ENCODE assay signal across 21 cellular contexts in genomic region chr7:117325836-117326235, GRCh38. TPM values are rescaled to one million over a fixed set of nuclear protein-coding genes. Genes with fewer than 3 reads are reported as not detected.
DNase-seq lines count a peak whose midpoint lies in the region; ATAC-seq and TF ChIP-seq lines count a peak whose summit lies in the region.
"Had no signal": no experiment of that assay in that cellular context is flagged by ENCODE, and none has a peak within 500 bp of the region (broad histone marks: within the 10 kb centered on the region; RNA-seq: fewer than 3 reads in every experiment).

No MANE protein-coding gene starts in this region.

- ATAC-seq in GM21576 (IDR thresholded peaks at IDR 0.05; ENCODE audit: unreplicated experiment) (no peak), GM21529 (IDR thresholded peaks at IDR 0.05; ENCODE audit: unreplicated experiment) (no peak)
- ATAC-seq: A549 had no signal

- in situ Hi-C loops in GM23248 (cut with MboI) = no loop called here
- in situ Hi-C loops in astrocyte of the spinal cord (cut with HindIII; ENCODE audit: low sequenced_read_pairs) = no loop called here

- peaks cover 19% of the 10 kb centered on the region; the same call in 1 of the 2 replicates for H3F3A ChIP-seq in GM23248 (ENCODE audit: insufficient read depth)

- H3K27ac ChIP-seq in GM23248 = no peak overlapping the region
- H3K27ac ChIP-seq: A549 had no signal

- peaks cover 16% of the 10 kb centered on the region for H3K36me3 Mint-ChIP-seq in osteocyte (ENCODE audit: unreplicated experiment)
- H3K36me3 Mint-ChIP-seq: IgD-negative memory B cell had no signal

- H3K4me2 ChIP-seq in GM23248 (ENCODE audit: unreplicated experiment) = no peak overlapping the region
- H3K4me2 ChIP-seq: A549 had no signal

- peaks cover 15% of the 10 kb centered on the region for H3K27me3 Mint-ChIP-seq in osteocyte (ENCODE audit: unreplicated experiment)

- peaks cover 37% of the 10 kb centered on the region for H3K4me1 Mint-ChIP-seq in osteocyte (ENCODE audit: unreplicated experiment)

- peak overlapping the region; percentile 65 for H3K27ac Mint-ChIP-seq in osteocyte (ENCODE audit: unreplicated experiment)
- H3K27ac Mint-ChIP-seq: IgD-negative memory B cell had no signal

- H3K4me3 ChIP-seq in GM23248 = no peak overlapping the region
- H3K4me3 ChIP-seq in astrocyte of the spinal cord (ENCODE audit: low read depth, low read length) = no peak overlapping the region
- H3K4me3 ChIP-seq in fibroblast of the aortic adventitia (ENCODE audit: low read depth, low read length) = no peak overlapping the region
- H3K4me3 ChIP-seq: A549 had no signal

- H3K9me3 ChIP-seq in GM23248 (ENCODE audit: low read depth) = no peaks in the 10 kb centered on the region

- peaks cover 6% of the 10 kb centered on the region; the same call in 1 of the 2 replicates for H3K4me1 ChIP-seq in GM23248 (ENCODE audit: insufficient read depth)

- H3K27me3 ChIP-seq in GM23248 (replicated peaks; ENCODE audit: insufficient read depth) = peaks cover 29% of the 10 kb centered on the region

- H3K9me3 Mint-ChIP-seq in osteocyte (ENCODE audit: unreplicated experiment) = peaks cover 28% of the 10 kb centered on the region

- H3K9me2 ChIP-seq in GM23248 (ENCODE audit: insufficient read depth) = no peaks in the 10 kb centered on the region

- TF ChIP-seq CTCF in astrocyte of the spinal cord (IDR thresholded peaks at IDR 0.05; ENCODE audit: low read depth, low read length) (no peak), fibroblast of the aortic adventitia (IDR thresholded peaks at IDR 0.05; ENCODE audit: insufficient read depth, low read length) (no peak), osteocyte (IDR thresholded peaks at IDR 0.05) (no peak)

- WGBS in GM23248 (ENCODE audit: low coverage in 1 of 2, low lambda C conversion rate in 2 of 2, missing lambda C conversion rate in 2 of 2), 2 experiments = 88 to 91% methylated on average over 1 of the region's 1 CpG

- no peak overlapping the region for H3K9ac ChIP-seq in GM23248

- no peak overlapping the region for H3K4me3 Mint-ChIP-seq in osteocyte (ENCODE audit: unreplicated experiment)
- H3K4me3 Mint-ChIP-seq: IgD-negative memory B cell had no signal

- no peaks in the 10 kb centered on the region for H3K79me2 ChIP-seq in GM23248 (ENCODE audit: insufficient read depth)

- DNase-seq in GM23248 (peak; percentile 31), astrocyte of the spinal cord (ENCODE audit: low read depth, low spot score) (peak; percentile 58), fibroblast of the aortic adventitia (ENCODE audit: low read depth) (peak; percentile 77), osteocyte (ENCODE audit: extremely low spot score, unreplicated experiment) (no peak), HuH-7 (ENCODE audit: low spot score) (no peak), NCI-H2081 treated with DMSO at 0.1 percent for 48 hours (lab: John Stamatoyannopoulos, UW) (no peak)
- DNase-seq: C1 segment of cervical spinal cord, DMS 273 treated with DMSO at 0.1 percent for 48 hours, EL, H7, NCI-H1105 treated with DMSO at 0.1 percent for 48 hours, NCI-H1694 treated with DMSO at 0.1 percent for 48 hours, NCI-H69, SHP77 treated with DMSO at 0.1 percent for 48 hours had no signal

- no peak overlapping the region for H2AFZ ChIP-seq in GM23248

- H3K36me3 ChIP-seq in GM23248 (ENCODE audit: low read depth) = no peaks in the 10 kb centered on the region

- H4K20me1 ChIP-seq in GM23248 (ENCODE audit: insufficient read depth) = no peaks in the 10 kb centered on the region

RNA-seq across cellular contexts. Expression of gene WNT2, which starts 3.0 kb away (rescaled TPM):
- 1.3 and 11.4 TPM in 2 replicates for total RNA-seq in GM23248 (2014; rRNA removed; shearing (Covaris generic))
- 2.6 and 2.8 TPM in 2 replicates for polyA plus RNA-seq in GM23248 (2016; fragmentation: Nextera tagmentation; extraction: Ambion mirVana)
- 1.8 and 9.9 TPM in 2 replicates for total RNA-seq in fibroblast of the aortic adventitia (ENCODE audit: low replicate concordance)
- total RNA-seq in osteocyte = 9.5 and 11.5 TPM in 2 replicates
- total RNA-seq: H7, LHCN-M2, OCI-LY7, RPMI7951 had no signal
- polyA plus RNA-seq: A549, IgD-negative memory B cell had no signal

Comparison
In these comparisons a context has a peak if more than half of its experiments do, and no peak if none do; other contexts are left out.
1. DNase-seq: peak in GM23248 (single experiment), astrocyte of the spinal cord (single experiment) and fibroblast of the aortic adventitia (single experiment); none in osteocyte (single experiment), HuH-7 (single experiment) and NCI-H2081 treated with DMSO at 0.1 percent for 48 hours (single experiment).